In genomic region chr3:17972030-17972429, GRCh38 we compare ENCODE assay signal across 28 cellular contexts.
"Had no signal": no experiment of that assay in that cellular context is flagged by ENCODE, and none has a peak within 500 bp of the region (broad histone marks: within the 10 kb centered on the region; RNA-seq: fewer than 3 reads in every experiment).

No MANE protein-coding gene starts in this region.

- H3K4me1 ChIP-seq: gastrocnemius medialis, right lobe of liver, uterus had no signal

- H3K27ac ChIP-seq: brain microvascular endothelial cell, coronary artery, dorsolateral prefrontal cortex, gastrocnemius medialis, neutrophil, right lobe of liver, skin epidermis, uterus had no signal

- H3K27me3 ChIP-seq: brain microvascular endothelial cell, dorsolateral prefrontal cortex, gastrocnemius medialis, neutrophil, right lobe of liver, uterus had no signal

- FAIRE-seq: astrocyte, kidney had no signal

- DNase-seq: activated B cell treated with CpG ODN at 0.5 μM for 24 hours; activated CD4-positive, alpha-beta T cell treated with anti-CD3 and anti-CD28 coated beads, Interleukin-2, amount 50 U/mL, for 1 hour; activated CD8-positive, alpha-beta T cell treated with anti-CD3 and anti-CD28 coated beads for 36 hours; activated gamma-delta T cell treated with Interleukin-2 at 50 U/mL for 16 hours; activated naive CD4-positive, alpha-beta T cell treated with anti-CD3 and anti-CD28 coated beads, Interleukin-2, amount 50 U/mL, for 16 hours; activated T-cell treated with anti-CD3 and anti-CD28 coated beads, Interleukin-2, amount 50 U/mL, for 4 hours; amniotic stem cell; brain microvascular endothelial cell; dorsolateral prefrontal cortex; effector memory CD4-positive, alpha-beta T cell; erythroblast; gastrocnemius medialis; hypothalamus; immature natural killer cell; kidney; left colon; natural killer cell; right lobe of liver; stimulated activated CD4-positive, alpha-beta T cell treated with anti-CD3 and anti-CD28 coated beads, Interleukin-12 subunit alpha, Interleukin-12 subunit beta, amount 100 ng/mL, for 4 hours; stimulated activated CD4-positive, alpha-beta T cell treated with anti-CD3 and anti-CD28 coated beads, Interleukin-4, amount 100 ng/mL, for 1 hour; stimulated activated naive CD8-positive, alpha-beta T cell treated with anti-CD3 and anti-CD28 coated beads, Interleukin-15, amount 100 ng/mL, for 72 hours; substantia nigra; uterus had no signal

- H3K36me3 ChIP-seq: brain microvascular endothelial cell, gastrocnemius medialis, neutrophil, right lobe of liver, uterus had no signal

- H3K4me3 ChIP-seq: coronary artery, dorsolateral prefrontal cortex, gastrocnemius medialis, right lobe of liver, skin epidermis, uterus had no signal

- ATAC-seq: activated CD8-positive, alpha-beta T cell treated with anti-CD3 and anti-CD28 coated beads for 36 hours; activated T-cell treated with anti-CD3 and anti-CD28 coated beads, Interleukin-2, amount 50 U/mL, for 4 hours; activated T-helper 17 cell treated with anti-CD3 and anti-CD28 coated beads, Interleukin-2, amount 50 U/mL, for 72 hours; gastrocnemius medialis; left colon; natural killer cell; right lobe of liver; stimulated activated naive CD8-positive, alpha-beta T cell treated with anti-CD3 and anti-CD28 coated beads, Interleukin-15, amount 100 ng/mL, for 72 hours had no signal

- H3K9me3 ChIP-seq: gastrocnemius medialis, neutrophil, right lobe of liver, uterus had no signal
